ENCODE assay signal across 25 cellular contexts in genomic region chr15:82587805-82588204, GRCh38. TPM values are rescaled to one million over a fixed set of nuclear protein-coding genes. Genes with fewer than 3 reads are reported as not detected.
"Had no signal": no experiment of that assay in that cellular context is flagged by ENCODE, and none has a peak within 500 bp of the region (broad histone marks: within the 10 kb centered on the region; RNA-seq: fewer than 3 reads in every experiment).

No MANE protein-coding gene starts in this region.

- H3K9me3 Mint-ChIP-seq: natural killer cell, neural crest cell, type B pancreatic cell had no signal

- ATAC-seq: heart left ventricle; left lobe of liver; mucosa of descending colon; natural killer cell; stimulated activated naive CD8-positive, alpha-beta T cell treated with anti-CD3 and anti-CD28 coated beads, Interleukin-15, Interleukin-2, amounts not matched to agents 100 U/mL and 50 U/mL, for 24 hours had no signal

- H3K9me3 ChIP-seq: colonic mucosa, esophagus squamous epithelium, heart left ventricle, mucosa of descending colon, ovary, right atrium auricular region, sigmoid colon, suprapubic skin, thyroid gland had no signal

- H3K27ac ChIP-seq: colonic mucosa, esophagus squamous epithelium, heart left ventricle, ovary, right atrium auricular region, sigmoid colon, suprapubic skin, thyroid gland had no signal

- H3K27me3 ChIP-seq: colonic mucosa, ovary, right atrium auricular region, sigmoid colon, suprapubic skin, thyroid gland had no signal

- H3K4me1 ChIP-seq: colonic mucosa, esophagus squamous epithelium, heart left ventricle, right atrium auricular region, sigmoid colon, suprapubic skin, thyroid gland had no signal

- H3K4me1 Mint-ChIP-seq: natural killer cell, neural crest cell had no signal

- H3K36me3 Mint-ChIP-seq: natural killer cell, type B pancreatic cell had no signal

- H3K4me3 ChIP-seq: colonic mucosa, esophagus squamous epithelium, heart left ventricle, mucosa of descending colon, ovary, right atrium auricular region, sigmoid colon, suprapubic skin, thyroid gland had no signal

- FAIRE-seq: islet of Langerhans, small intestine, urothelium cell line had no signal

- DNase-seq: colonic mucosa; dermis blood vessel endothelial cell; effector CD4-positive, alpha-beta T cell; esophagus squamous epithelium; foreskin melanocyte; heart left ventricle; hippocampal formation; mammary epithelial cell; mucosa of descending colon; natural killer cell; nucleus accumbens; ovary; sigmoid colon; small intestine; stimulated activated CD4-positive, alpha-beta T cell treated with anti-CD3 and anti-CD28 coated beads, Interleukin-12 subunit alpha, Interleukin-12 subunit beta, amount 100 ng/mL, for 4 hours; stimulated activated naive CD8-positive, alpha-beta T cell treated with anti-CD3 and anti-CD28 coated beads, Interleukin-15, Interleukin-2, amounts not matched to agents 100 U/mL and 50 U/mL, for 24 hours; thyroid gland had no signal

- H3K4me3 Mint-ChIP-seq: natural killer cell, neural crest cell, type B pancreatic cell had no signal

- H3K27ac Mint-ChIP-seq: natural killer cell, type B pancreatic cell had no signal

- H3K36me3 ChIP-seq: colonic mucosa, esophagus squamous epithelium, heart left ventricle, ovary, right atrium auricular region, sigmoid colon, suprapubic skin, thyroid gland had no signal

RNA-seq across cellular contexts. Expression of gene CPEB1, which starts 59.4 kb away (rescaled TPM):
- total RNA-seq: dermis blood vessel endothelial cell, glomerular endothelial cell, natural killer cell had no signal
